Comparison of ENCODE assay signal across 7 cellular contexts in genomic region chr1:101098327-101098726, GRCh38.
"Had no signal": no experiment of that assay in that cellular context is flagged by ENCODE, and none has a peak within 500 bp of the region (broad histone marks: within the 10 kb centered on the region; RNA-seq: fewer than 3 reads in every experiment).

No MANE protein-coding gene starts in this region.

- H3K4me3 ChIP-seq: GM23338 had no signal

- DNase-seq: H9, HCEC 1CT, KBM-7 had no signal

- H3K4me2 ChIP-seq: GM23338 had no signal

- ATAC-seq: GM23338 had no signal

- FAIRE-seq: H1, H54, HTR-8/SVneo had no signal
